Comparison of ENCODE assay signal across 9 cellular contexts in the genomic region with DNA sequence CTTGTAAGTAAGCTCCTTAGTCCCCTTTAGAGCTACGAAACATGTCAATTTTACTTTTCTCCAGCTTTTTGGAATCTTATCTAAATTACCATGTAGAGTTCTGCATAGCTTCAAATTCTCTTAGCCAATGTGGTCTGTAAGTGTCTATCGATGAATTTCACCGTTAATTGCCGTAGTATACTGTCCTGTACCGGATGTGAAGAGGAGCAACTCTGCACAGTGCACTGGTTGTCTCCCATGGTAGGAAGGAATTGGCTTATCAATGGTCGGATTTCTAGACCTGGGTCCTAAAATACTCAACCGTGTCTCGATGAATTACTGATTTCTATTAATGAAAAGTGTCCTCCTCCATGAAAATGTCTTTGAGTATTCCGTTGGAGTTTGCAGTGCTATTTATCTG. TPM values are rescaled to one million over a fixed set of nuclear protein-coding genes. Genes with fewer than 3 reads are reported as not detected.
DNase-seq lines count a peak whose midpoint lies in the region; ATAC-seq, FAIRE-seq and TF ChIP-seq lines count a peak whose summit lies in the region.
"Had no signal": no experiment of that assay in that cellular context is flagged by ENCODE, and none has a peak within 500 bp of the region (broad histone marks: within the 10 kb centered on the region; RNA-seq: fewer than 3 reads in every experiment).

No MANE protein-coding gene starts in this region.

- H3K9ac ChIP-seq in H1 (replicated peaks in 1 of 4; ENCODE audit: extremely low read depth in 1 of 4, low read depth in 3 of 4, low read length in 3 of 4): peak overlapping the region; percentile 11 to 78 (median 22); a peak in 5 of 7 replicates

- 0 out of 2 replicates have a peak, but pooled peaks cover 4% of the 10 kb centered on the region for H3K79me1 ChIP-seq in H1 (ENCODE audit: low read depth, low read length)

- peaks cover 75% of the 10 kb centered on the region for H3K79me2 ChIP-seq in DOHH2 (ENCODE audit: control insufficient read depth, low read length)
- H3K79me2 ChIP-seq in H1 (ENCODE audit: control insufficient read depth in 1 of 2, insufficient read depth in 2 of 2, low read length in 2 of 2): peaks cover 65 to 70% of the 10 kb centered on the region in 2 experiments

- H3K4me1 ChIP-seq in DOHH2 (ENCODE audit: control insufficient read depth, low read length): peaks cover 47% of the 10 kb centered on the region
- peaks cover 0 to 3% (median 1%) of the 10 kb centered on the region in 4 experiments; a peak in 2 of 7 replicates for H3K4me1 ChIP-seq in H1 (replicated peaks in 1 of 4; ENCODE audit: control insufficient read depth in 3 of 4, insufficient read depth in 4 of 4, low read length in 3 of 4)
- peaks cover 20 to 24% of the 10 kb centered on the region in 2 experiments for H3K4me1 ChIP-seq in neutrophil (ENCODE audit: control insufficient read depth in 1 of 2, insufficient read depth in 1 of 2, low read depth in 1 of 2, low read length in 1 of 2)

- no peak for TF ChIP-seq CTCF in DOHH2 (IDR thresholded peaks at IDR 0.05; ENCODE audit: low read depth, low read length, poor library complexity, severe bottlenecking)
- no peak for TF ChIP-seq CTCF in H1 (IDR thresholded peaks at IDR 0.05; ENCODE audit: control extremely low read depth in 1 of 3, insufficient read depth in 1 of 3, low read depth in 1 of 3, low read length in 3 of 3)
- TF ChIP-seq CTCF in neutrophil (IDR thresholded peaks at IDR 0.05): no peak

- H3K27me3 ChIP-seq in DOHH2 (ENCODE audit: control insufficient read depth, low read length) (no peaks in the 10 kb centered on the region), H1 (replicated peaks in 1 of 4; ENCODE audit: control insufficient read depth in 3 of 4, extremely low read depth in 1 of 4, insufficient read depth in 3 of 4, low read length in 3 of 4) (no peaks in the 10 kb centered on the region), neutrophil (no peaks in the 10 kb centered on the region)

- no peak overlapping the region for H2BK120ac ChIP-seq in H1 (replicated peaks; ENCODE audit: low read depth, low read length)

- no peaks in the 10 kb centered on the region for H3K9me2 ChIP-seq in DOHH2 (replicated peaks; ENCODE audit: control insufficient read depth, low read length)

- DNase-seq in H1 (ENCODE audit: low read depth in 1 of 2, low spot score in 2 of 2) (no peak), foreskin melanocyte (no peak), NCI-H2171 treated with DMSO at 0.1 percent for 48 hours (lab: John Stamatoyannopoulos, UW) (no peak)
- DNase-seq in stimulated activated CD8-positive, alpha-beta memory T cell treated with anti-CD3 and anti-CD28 coated beads, Interleukin-4, amount 100 ng/mL, for 48 hours: no peak
- DNase-seq: SW 1271 had no signal

- H3K18ac ChIP-seq in H1 (ENCODE audit: extremely low read depth, low read length): no peak overlapping the region

- H3K4ac ChIP-seq in H1 (replicated peaks; ENCODE audit: insufficient read length, low read depth, low read length): no peak overlapping the region

- CTCF ChIA-PET in H1 (lab: Charles Lee; ENCODE audit: partially characterized antibody): interaction anchor here (1.0 to 1.1 kb wide), 3 partner anchors 11 to 56 kb away, joined by 4 to 5 read pairs (median 4); no protein-coding TSS in a partner anchor

- no peak overlapping the region for H4K8ac ChIP-seq in H1 (ENCODE audit: extremely low read depth, insufficient read depth, low read length)

- H3K36me3 ChIP-seq in DOHH2 (ENCODE audit: control insufficient read depth, low read length) (peaks cover 60% of the 10 kb centered on the region), KOPT-K1 (ENCODE audit: insufficient read depth, low read length) (peaks cover 30% of the 10 kb centered on the region), H1 (ENCODE audit: control insufficient read depth in 2 of 4, insufficient read depth in 4 of 4, low read length in 3 of 4) (no peaks in the 10 kb centered on the region), neutrophil (no peaks in the 10 kb centered on the region)

- TF ChIP-seq POLR2A in H1 (IDR thresholded peaks at IDR 0.05; ENCODE audit: control extremely low read depth in 1 of 2, low read depth in 2 of 2, low read length in 2 of 2): peak in 1 of 2 experiments; percentile 37; a peak in 1 of 3 replicates

- H3K4me3 ChIP-seq in DOHH2 (ENCODE audit: low read length): peak overlapping the region; percentile 95
- peak overlapping the region; percentile 83 to 100 (median 99) for H3K4me3 ChIP-seq in H1 (ENCODE audit: extremely low read depth in 1 of 4, insufficient read depth in 2 of 4, low read depth in 3 of 4, low read length in 4 of 4)
- peak overlapping the region; percentile 71 to 72 for H3K4me3 ChIP-seq in neutrophil (ENCODE audit: low read depth in 1 of 2, low read length in 1 of 2)

- POLR2A ChIA-PET in H1 (lab: Charles Lee; ENCODE audit: partially characterized antibody): interaction anchor here (0.8 to 11.9 kb wide), 16 partner anchors 9 to 119 kb away, joined by 3 to 126 read pairs (median 5); a partner anchor contains a TSS

- H3K9me3 ChIP-seq in DOHH2 (ENCODE audit: control insufficient read depth, insufficient read depth, low read length): no peaks in the 10 kb centered on the region
- H3K9me3 ChIP-seq in KOPT-K1 (ENCODE audit: insufficient read depth, low read length, poor library complexity, severe bottlenecking): no peaks in the 10 kb centered on the region
- no peaks in the 10 kb centered on the region for H3K9me3 ChIP-seq in H1 (ENCODE audit: insufficient read depth in 2 of 2, low read depth in 1 of 2, low read length in 1 of 2)
- H3K9me3 ChIP-seq in neutrophil: no peaks in the 10 kb centered on the region

- no peak overlapping the region for H4K5ac ChIP-seq in H1 (ENCODE audit: insufficient read length, low read depth, low read length)

- H2BK20ac ChIP-seq in H1 (ENCODE audit: low read length): no peak overlapping the region

- no peak for FAIRE-seq in H1 (lab: Jason Lieb, UNC)

- H2BK15ac ChIP-seq in H1 (ENCODE audit: low read length): no peak overlapping the region

- ATAC-seq in HG03565 (IDR thresholded peaks at IDR 0.05; ENCODE audit: unreplicated experiment): no peak

- no peak overlapping the region for H3K14ac ChIP-seq in H1 (ENCODE audit: insufficient read length)

- H2BK5ac ChIP-seq in H1 (ENCODE audit: low read depth, low read length): no peak overlapping the region

- no peak for TF ChIP-seq EP300 in H1 (IDR thresholded peaks at IDR 0.05; ENCODE audit: borderline replicate concordance in 1 of 2, low read depth in 2 of 2, low read length in 2 of 2)

- H4K20me1 ChIP-seq in DOHH2 (ENCODE audit: control insufficient read depth, insufficient read depth, low read depth, low read length): peaks cover 48% of the 10 kb centered on the region
- peaks cover 33% of the 10 kb centered on the region in 2 experiments for H4K20me1 ChIP-seq in H1 (replicated peaks in 1 of 2; ENCODE audit: control insufficient read depth in 1 of 2, insufficient read depth in 2 of 2, low read length in 2 of 2)

- no peak overlapping the region for H4K91ac ChIP-seq in H1 (replicated peaks; ENCODE audit: insufficient read length, low read length)

- no peak for TF ChIP-seq RAD21 in H1 (IDR thresholded peaks at IDR 0.05 in 1 of 2, conservative IDR thresholded peaks at IDR 0.05 in 1 of 2; ENCODE audit: low read depth in 2 of 2, low read length in 2 of 2)

- H3K23ac ChIP-seq in H1 (ENCODE audit: insufficient read length): no peak overlapping the region

- no peak overlapping the region for H2AFZ ChIP-seq in H1 (ENCODE audit: low read length)

- H2AK5ac ChIP-seq in H1 (ENCODE audit: low read depth, low read length): no peak overlapping the region

- WGBS in H1 (ENCODE audit: extremely low coverage in 1 of 2, insufficient coverage in 1 of 2, insufficient read length in 1 of 2, insufficient replicate concordance in 2 of 2, low coverage in 1 of 2, low lambda C conversion rate in 2 of 2, missing lambda C conversion rate in 1 of 2), 2 experiments: 62% methylated on average over 9 of the region's 9 CpGs; no CpG with 5 or more reads in 1 of the 2 experiments

- H3F3A ChIP-seq in DOHH2 (ENCODE audit: control insufficient read depth, insufficient read depth): peaks cover 6% of the 10 kb centered on the region

- H3K4me2 ChIP-seq in DOHH2 (ENCODE audit: low read length): peak overlapping the region; percentile 95
- H3K4me2 ChIP-seq in H1 (ENCODE audit: insufficient read depth in 1 of 2, low read depth in 2 of 2, low read length in 2 of 2): peak overlapping the region; percentile 91 to 97

- H3K27ac ChIP-seq in DOHH2 (ENCODE audit: low read depth, low read length): peak overlapping the region; percentile 84; the same call in 1 of the 2 replicates
- peak overlapping the region; percentile 93 for H3K27ac ChIP-seq in KOPT-K1 (ENCODE audit: low read depth, low read length, poor library complexity, severe bottlenecking)
- no peak overlapping the region for H3K27ac ChIP-seq in H1 (ENCODE audit: low read depth, low read length)
- H3K27ac ChIP-seq in neutrophil: no peak overlapping the region

- no peak overlapping the region for H3K56ac ChIP-seq in H1 (replicated peaks; ENCODE audit: insufficient read length, low read depth, low read length)

- peaks cover 5% of the 10 kb centered on the region for H3K23me2 ChIP-seq in H1 (ENCODE audit: low read depth, low read length)

- H2BK12ac ChIP-seq in H1 (ENCODE audit: low read depth, low read length): no peak overlapping the region

TF ChIP-seq in H1, 55 proteins besides CTCF, POLR2A, EP300 and RAD21:
- TF ChIP-seq SIX5 (IDR thresholded peaks at IDR 0.05; ENCODE audit: low read depth, low read length) (no peak), POLR2AphosphoS5 (IDR thresholded peaks at IDR 0.05; ENCODE audit: low read depth, low read length) (peak; percentile 73)

RNA-seq across cellular contexts. Expression of a gene that starts 1.9 kb away (rescaled TPM):
- total RNA-seq in H1 (2021; fragmentation: NEBNext Ultra II Directional; extraction: Animal tissue kit (Norgen Biotek cat#: 25700)): 128 and 133 TPM in 2 replicates
- 38.9 and 41.5 TPM in 2 replicates for polyA plus RNA-seq in H1 (2011; rRNA removed)
- polyA plus RNA-seq in H1 (2011; cell fraction: cytosol; rRNA removed): 76.2 TPM
- polyA plus RNA-seq in H1 (2011; cell fraction: nucleus; rRNA removed): 47.4 TPM
- polyA plus RNA-seq in H1 (2012, experiment 1 of 2): 97.0 to 148 TPM (median 108 TPM) in 4 replicates
- 10.5 TPM for polyA plus RNA-seq in H1 (2012, experiment 2 of 2)
- 222 TPM for polyA plus RNA-seq in H1 (2013, experiment 1 of 2)
- polyA plus RNA-seq in H1 (2013, experiment 2 of 2): 204 TPM
- polyA minus RNA-seq in H1 (2011; rRNA and poly(A)+ RNA removed): 42.4 and 42.9 TPM in 2 replicates
- polyA minus RNA-seq in H1 (2011; cell fraction: cytosol; rRNA and poly(A)+ RNA removed): 55.5 TPM
- 193 TPM for polyA minus RNA-seq in H1 (2011; cell fraction: nucleus; rRNA and poly(A)+ RNA removed)

RNA-seq across cellular contexts. Expression of a gene that starts 29.1 kb away (rescaled TPM):
- 232 and 238 TPM in 2 replicates for total RNA-seq in H1 (2021; fragmentation: NEBNext Ultra II Directional; extraction: Animal tissue kit (Norgen Biotek cat#: 25700))
- 43.1 and 108 TPM in 2 replicates for polyA plus RNA-seq in H1 (2011; rRNA removed)
- polyA plus RNA-seq in H1 (2011; cell fraction: cytosol; rRNA removed): 110 TPM
- 18.0 TPM for polyA plus RNA-seq in H1 (2011; cell fraction: nucleus; rRNA removed)
- 139 to 308 TPM (median 165 TPM) in 4 replicates for polyA plus RNA-seq in H1 (2012, experiment 1 of 2)
- 33.2 TPM for polyA plus RNA-seq in H1 (2012, experiment 2 of 2)
- polyA plus RNA-seq in H1 (2013, experiment 1 of 2): 211 TPM
- polyA plus RNA-seq in H1 (2013, experiment 2 of 2): 225 TPM
- polyA minus RNA-seq in H1 (2011; rRNA and poly(A)+ RNA removed): 42.5 and 47.7 TPM in 2 replicates
- 66.4 TPM for polyA minus RNA-seq in H1 (2011; cell fraction: cytosol; rRNA and poly(A)+ RNA removed)
- polyA minus RNA-seq in H1 (2011; cell fraction: nucleus; rRNA and poly(A)+ RNA removed): 39.5 TPM

Comparison
In these comparisons a context has a peak if more than half of its experiments do, and no peak if none do; other contexts are left out.
1. H3K27ac ChIP-seq: peak in DOHH2 (single experiment) and KOPT-K1 (single experiment); none in H1 (single experiment) and neutrophil (single experiment).
2. Peak in every context shown above with its lines, with median percentiles within 50 percentile points of each other: H3K4me3 ChIP-seq.